In genomic region chr17:50397111-50397918, GRCh38 we compare ENCODE assay signal across 8 cellular contexts. TPM values are rescaled to one million over a fixed set of nuclear protein-coding genes. Genes with fewer than 3 reads are reported as not detected.
A peak's percentile ranks its signal among the peaks of the same experiment; 100 is the strongest.
DNase-seq lines count a peak whose midpoint lies in the region; ATAC-seq and TF ChIP-seq lines count a peak whose summit lies in the region.

TSS of gene LRRC59 (minus strand) at chr17:50397523. CDS start at chr17:50397317, 206 bp downstream.

- no peaks in the 10 kb centered on the region for H3F3A ChIP-seq in OCI-LY1 (ENCODE audit: insufficient read depth, low read length)

- no peaks in the 10 kb centered on the region for H4K20me1 ChIP-seq in OCI-LY1 (ENCODE audit: insufficient read depth, low read length)

- H3K36me3 ChIP-seq in HUES48 (ENCODE audit: control insufficient read depth, insufficient read depth, low read length) (peaks cover 29% of the 10 kb centered on the region), OCI-LY1 (ENCODE audit: insufficient read depth, low read length) (peaks cover 28% of the 10 kb centered on the region), mucosa of descending colon (ENCODE audit: low read depth) (peaks cover 5% of the 10 kb centered on the region)

- ATAC-seq in GM21390 (IDR thresholded peaks at IDR 0.05; ENCODE audit: unreplicated experiment) (peak; percentile 96), mucosa of descending colon (peak; percentile 98)

- H3K79me2 ChIP-seq in OCI-LY1 (ENCODE audit: insufficient read depth, low read length), result peaks cover 19% of the 10 kb centered on the region

- H2AFZ ChIP-seq in OCI-LY1 (ENCODE audit: low read length), result peak within 1 kb of the TSS; percentile 86

- no peaks in the 10 kb centered on the region for H3K9me2 ChIP-seq in OCI-LY1 (ENCODE audit: low read depth, low read length)

- H3K9ac ChIP-seq in HUES48 (ENCODE audit: low read depth, low read length) (peak within 1 kb of the TSS; percentile 61), OCI-LY1 (ENCODE audit: low read length) (peak within 1 kb of the TSS; percentile 80)

- H3K27ac ChIP-seq in HUES48 (ENCODE audit: low read depth, low read length) (peak within 1 kb of the TSS; percentile 6), OCI-LY1 (ENCODE audit: low read depth, low read length, poor library complexity, severe bottlenecking) (no peak within 1 kb of the TSS)

- intact Hi-C loops in mucosa of descending colon (cut with DNase I, micrococcal nuclease), result no loop called here

- H3K4me2 ChIP-seq in OCI-LY1 (ENCODE audit: low read length), result peak within 1 kb of the TSS; percentile 92

- H3K4me1 ChIP-seq in HUES48 (ENCODE audit: control insufficient read depth, insufficient read depth, low read length) (no peaks in the 10 kb centered on the region), OCI-LY1 (ENCODE audit: insufficient read depth, low read length, severe bottlenecking) (peaks cover 24% of the 10 kb centered on the region), mucosa of descending colon (ENCODE audit: low read depth) (peaks cover 25% of the 10 kb centered on the region)

- H3K4me3 ChIP-seq in HUES48 (ENCODE audit: low read depth, low read length) (peak within 1 kb of the TSS; percentile 78), OCI-LY1 (ENCODE audit: low read depth, low read length, poor library complexity, severe bottlenecking) (peak within 1 kb of the TSS; percentile 79), epithelial cell of esophagus (ENCODE audit: low read length) (peak within 1 kb of the TSS; percentile 98), mucosa of descending colon (peak within 1 kb of the TSS; percentile 94)

- H3K9me3 ChIP-seq in HUES48 (ENCODE audit: control insufficient read depth, insufficient read depth, low read length), result no peaks in the 10 kb centered on the region
- H3K9me3 ChIP-seq in OCI-LY1 (ENCODE audit: low read length), result no peaks in the 10 kb centered on the region
- H3K9me3 ChIP-seq in mucosa of descending colon, result no peaks in the 10 kb centered on the region

- TF ChIP-seq CTCF in OCI-LY1 (IDR thresholded peaks at IDR 0.05; ENCODE audit: low read length) (peak; percentile 91), epithelial cell of esophagus (IDR thresholded peaks at IDR 0.05; ENCODE audit: insufficient read depth, low read depth, low read length, missing control alignments) (peak; percentile 77), mucosa of descending colon (IDR thresholded peaks at IDR 0.05) (peak; percentile 97)

- DNase-seq in DMS 273 (lab: John Stamatoyannopoulos, UW; ENCODE audit: unreplicated experiment) (peak; percentile 92), activated T-cell treated with anti-CD3 and anti-CD28 coated beads for 24 hours (ENCODE audit: low read depth) (peak; percentile 89), epithelial cell of esophagus (ENCODE audit: low read depth) (peak; percentile 85), mucosa of descending colon (peak; percentile 92 to 97 (median 94))
- peak; percentile 82 to 87 for DNase-seq in stimulated activated CD8-positive, alpha-beta memory T cell treated with anti-CD3 and anti-CD28 coated beads, Interleukin-4, amount 100 ng/mL, for 1 hour (ENCODE audit: low read depth in 2 of 2, low spot score in 1 of 2)

- 0 out of 2 replicates have a peak, but pooled peaks cover 2% of the 10 kb centered on the region for H3K27me3 ChIP-seq in HUES48 (ENCODE audit: control insufficient read depth, insufficient read depth, low read length)
- H3K27me3 ChIP-seq in OCI-LY1 (ENCODE audit: insufficient read depth, low read length), result no peaks in the 10 kb centered on the region; the same call in 1 of the 2 replicates

RNA-seq across cellular contexts. Expression of gene LRRC59, which starts in this region (rescaled TPM):
- 100 to 1,000 TPM in 2 of 3 donors, 10 to 100 TPM in 1; 76.8 to 143 (median 109) TPM for total RNA-seq in mucosa of descending colon
